8 cellular contexts compared by ENCODE assay signal in genomic region chr16:3431779-3432219, GRCh38. TPM values are rescaled to one million over a fixed set of nuclear protein-coding genes. Genes with fewer than 3 reads are reported as not detected.
A peak's percentile ranks its signal among the peaks of the same experiment; 100 is the strongest.
DNase-seq lines count a peak whose midpoint lies in the region; ATAC-seq, FAIRE-seq and TF ChIP-seq lines count a peak whose summit lies in the region.

No MANE protein-coding gene starts in this region.

- H4K20me1 ChIP-seq in BLaER1 treated with 17β-estradiol and CSF1 and Interleukin-3, amounts not matched to agents 10 nM and 100 nM, result no peaks in the 10 kb centered on the region
- no peaks in the 10 kb centered on the region for H4K20me1 ChIP-seq in K562 (replicated peaks; ENCODE audit: control insufficient read depth, insufficient read depth, low read length)

- CTCF ChIA-PET in K562 (lab: Yijun Ruan, JAX; ENCODE audit: low intra/inter-chr PET ratio), result no interaction called here

- no peak overlapping the region for H3K4me3 Mint-ChIP-seq in T-helper 2 cell treated with Interferon-gamma antibody and Interleukin-4, amounts not matched to agents 5 μg/mL and 100 μg/mL, for 36 hours
- H3K4me3 Mint-ChIP-seq in natural killer cell, result peak overlapping the region; percentile 76

- POLR2A ChIA-PET in K562 (lab: Yijun Ruan, JAX), result interaction anchor here (0.6 kb wide), 1 partner anchor 22 kb away, joined by 3 read pairs; no protein-coding TSS in a partner anchor

- peaks cover 17% of the 10 kb centered on the region for H3K9me3 Mint-ChIP-seq in T-helper 2 cell treated with Interferon-gamma antibody and Interleukin-4, amounts not matched to agents 5 μg/mL and 100 μg/mL, for 36 hours
- peaks cover 0 to 3% of the 10 kb centered on the region in 2 donors for H3K9me3 Mint-ChIP-seq in natural killer cell

- H3K9ac ChIP-seq in BLaER1 treated with 17β-estradiol and CSF1 and Interleukin-3, amounts not matched to agents 10 nM and 100 nM, result peak overlapping the region in 4 of 11 experiments; percentile 11 to 44 (median 33); a peak in 5 of 22 replicates
- no peak overlapping the region for H3K9ac ChIP-seq in K562 (ENCODE audit: insufficient read depth in 1 of 2, low read depth in 2 of 2, low read length in 2 of 2)

- TF ChIP-seq EP300 in K562 (IDR thresholded peaks at IDR 0.05; ENCODE audit: low read length), result no peak

- peaks cover 4 to 16% (median 9%) of the 10 kb centered on the region in 10 experiments; a peak in 11 of 20 replicates for H3K4me1 ChIP-seq in BLaER1 treated with 17β-estradiol and CSF1 and Interleukin-3, amounts not matched to agents 10 nM and 100 nM
- H3K4me1 ChIP-seq in K562 (replicated peaks in 1 of 2; ENCODE audit: control insufficient read depth in 2 of 2, insufficient read depth in 2 of 2, low read length in 2 of 2) (peaks cover 0 to 6% of the 10 kb centered on the region in 2 experiments; a peak in 2 of 5 replicates), thymus (ENCODE audit: control insufficient read depth, insufficient read depth, low read length) (no peaks in the 10 kb centered on the region)

- ATAC-seq in K562, result peak; percentile 93
- ATAC-seq in natural killer cell, result peak; percentile 87 to 95 (median 90)
- ATAC-seq in HG03175 (IDR thresholded peaks at IDR 0.05; ENCODE audit: unreplicated experiment), result no peak
- ATAC-seq in HG03442 (IDR thresholded peaks at IDR 0.05; ENCODE audit: unreplicated experiment), result no peak
- ATAC-seq in GM19467 (IDR thresholded peaks at IDR 0.05; ENCODE audit: unreplicated experiment), result no peak

- H3K4me1 Mint-ChIP-seq in T-helper 2 cell treated with Interferon-gamma antibody and Interleukin-4, amounts not matched to agents 5 μg/mL and 100 μg/mL, for 36 hours (ENCODE audit: low read depth), result peaks cover 9% of the 10 kb centered on the region
- peaks cover 9 to 17% of the 10 kb centered on the region in 2 donors for H3K4me1 Mint-ChIP-seq in natural killer cell

- H3K27ac ChIP-seq in BLaER1 treated with 17β-estradiol and CSF1 and Interleukin-3, amounts not matched to agents 10 nM and 100 nM, result peak overlapping the region; percentile 23 to 69 (median 66); a peak in 19 of 22 replicates
- H3K27ac ChIP-seq in K562 (ENCODE audit: extremely low read depth, low read depth, low read length), result no peak overlapping the region; the same call in 2 of the 3 replicates
- H3K27ac ChIP-seq in thymus (ENCODE audit: low read depth), result no peak overlapping the region

- no TSS peak for BruUV-seq in K562 (replicated peaks; lab: Mats Ljungman, UMichigan)

- H3K4me2 ChIP-seq in BLaER1 treated with 17β-estradiol and CSF1 and Interleukin-3, amounts not matched to agents 10 nM and 100 nM, result peak overlapping the region; percentile 25 to 64 (median 49); a peak in 20 of 22 replicates
- H3K4me2 ChIP-seq in K562 (ENCODE audit: insufficient read depth, low read length), result peak overlapping the region; percentile 84

- WGBS in K562 (ENCODE audit: insufficient coverage, low coverage, missing lambda C conversion rate), result 29% methylated on average over 25 of the region's 26 CpGs
- WGBS in thymus, result 66% methylated on average over 26 of the region's 26 CpGs

- H3K9me1 ChIP-seq in K562 (ENCODE audit: control insufficient read depth, insufficient read depth, low read length), result no peaks in the 10 kb centered on the region

- no peaks in the 10 kb centered on the region for H3K79me2 ChIP-seq in K562 (ENCODE audit: control insufficient read depth, insufficient read depth, low read length)

- H3K4me3 ChIP-seq in BLaER1 treated with 17β-estradiol and CSF1 and Interleukin-3, amounts not matched to agents 10 nM and 100 nM, result peak overlapping the region in 9 of 10 experiments; percentile 11 to 46 (median 35); a peak in 13 of 20 replicates
- H3K4me3 ChIP-seq in K562 (peak overlapping the region; percentile 29), thymus (ENCODE audit: low read length) (peak overlapping the region; percentile 8)

- in situ Hi-C loops in K562 (cut with MboI), result no loop called here

- H3K9me3 ChIP-seq in BLaER1 treated with 17β-estradiol and CSF1 and Interleukin-3, amounts not matched to agents 10 nM and 100 nM (replicated peaks in 1 of 11), result peaks cover 29 to 80% (median 51%) of the 10 kb centered on the region in 11 experiments
- H3K9me3 ChIP-seq in K562 (replicated peaks; ENCODE audit: control insufficient read depth, insufficient read depth, low read depth, low read length) (peaks cover 2% of the 10 kb centered on the region; the same call in 1 of the 2 replicates), thymus (ENCODE audit: control insufficient read depth) (peaks cover 3% of the 10 kb centered on the region)

- peak overlapping the region; percentile 92 for H2AFZ ChIP-seq in K562 (ENCODE audit: low read depth, low read length)

- peak; percentile 15 for DNase-seq in T-helper 2 cell treated with Interferon-gamma antibody and Interleukin-4, amounts not matched to agents 5 μg/mL and 100 μg/mL, for 36 hours (ENCODE audit: low spot score)
- DNase-seq in K562 (ENCODE audit: extremely low read depth in 1 of 4, low spot score in 3 of 4), result peak; percentile 56 to 72 (median 64)
- peak; percentile 46 for DNase-seq in natural killer cell

- no peaks in the 10 kb centered on the region for H3K27me3 Mint-ChIP-seq in T-helper 2 cell treated with Interferon-gamma antibody and Interleukin-4, amounts not matched to agents 5 μg/mL and 100 μg/mL, for 36 hours (ENCODE audit: low read depth)
- no peaks in the 10 kb centered on the region for H3K27me3 Mint-ChIP-seq in natural killer cell (ENCODE audit: low read depth in 2 of 2)

- no peak for TF ChIP-seq RAD21 in K562 (CRISPR knock-in tag; conservative IDR thresholded peaks at IDR 0.05 in 1 of 2, IDR thresholded peaks at IDR 0.05 in 1 of 2)

- no peaks in the 10 kb centered on the region for H3K27me3 ChIP-seq in BLaER1 treated with 17β-estradiol and CSF1 and Interleukin-3, amounts not matched to agents 10 nM and 100 nM
- H3K27me3 ChIP-seq in K562 (ENCODE audit: control insufficient read depth in 2 of 2, insufficient read depth in 2 of 2, low read length in 2 of 2) (peaks cover 0 to 9% of the 10 kb centered on the region in 2 experiments; a peak in 3 of 5 replicates), thymus (ENCODE audit: control insufficient read depth, insufficient read depth) (no peaks in the 10 kb centered on the region)

- intact Hi-C loops in K562 (cut with micrococcal nuclease) (no loop called here), natural killer cell (cut with micrococcal nuclease) (no loop called here)

- TF ChIP-seq POLR2A in K562 (conservative IDR thresholded peaks at IDR 0.05), result no peak

- H3K36me3 Mint-ChIP-seq in T-helper 2 cell treated with Interferon-gamma antibody and Interleukin-4, amounts not matched to agents 5 μg/mL and 100 μg/mL, for 36 hours (ENCODE audit: low read depth), result peaks cover 42% of the 10 kb centered on the region
- peaks cover 6% of the 10 kb centered on the region for H3K36me3 Mint-ChIP-seq in natural killer cell

- peak overlapping the region; percentile 36 for H3K27ac Mint-ChIP-seq in T-helper 2 cell treated with Interferon-gamma antibody and Interleukin-4, amounts not matched to agents 5 μg/mL and 100 μg/mL, for 36 hours
- H3K27ac Mint-ChIP-seq in natural killer cell, result peak overlapping the region; percentile 72 to 78

- H3K36me3 ChIP-seq in BLaER1 treated with 17β-estradiol and CSF1 and Interleukin-3, amounts not matched to agents 10 nM and 100 nM, result peaks cover 18 to 60% (median 30%) of the 10 kb centered on the region in 11 experiments; a peak in 21 of 22 replicates
- H3K36me3 ChIP-seq in K562 (ENCODE audit: control insufficient read depth, insufficient read depth, low read length), result no peaks in the 10 kb centered on the region
- no peaks in the 10 kb centered on the region for H3K36me3 ChIP-seq in thymus (ENCODE audit: control insufficient read depth, insufficient read depth)

- TF ChIP-seq CTCF in K562 (IDR thresholded peaks at IDR 0.05 in 2 of 3, conservative IDR thresholded peaks at IDR 0.05 in 1 of 3; ENCODE audit: insufficient read depth in 2 of 3, low read depth in 1 of 3, low read length in 3 of 3), result no peak
- TF ChIP-seq CTCF in natural killer cell (IDR thresholded peaks at IDR 0.05), result no peak

- FAIRE-seq in K562 (lab: Jason Lieb, UNC), result peak; percentile 32

RNA-seq across cellular contexts. Expression of gene ZNF597, which starts 11.5 kb away (rescaled TPM):
- 0.67 and 1.7 TPM in 2 replicates for total RNA-seq in K562 (2011; cell fraction: chromatin; rRNA removed; ENCODE audit: low replicate concordance)
- total RNA-seq in K562 (2011; cell fraction: nucleolus; rRNA removed), result 0.53 and 0.67 TPM in 2 replicates
- total RNA-seq in K562 (2011; cell fraction: nucleoplasm; rRNA removed), result 0.95 and 1.5 TPM in 2 replicates
- total RNA-seq in K562 (2014; rRNA removed) (0.20 and 0.68 TPM in 2 replicates), K562 (2014; rRNA removed; fragmentation: Illumina TruSeq; extraction: Trizol) (0.58 and 0.70 TPM in 2 replicates), K562 (2015; rRNA removed; fragmentation: Illumina TruSeq; extraction: Trizol) (0.57 and 0.62 TPM in 2 replicates), K562 (2021) (0.36 and 0.42 TPM in 2 replicates), natural killer cell (1 to 10 TPM; 1.8 to 3.5 (median 2.8) TPM)
- polyA plus RNA-seq in K562 (2011; rRNA removed) (0.17 and 0.57 TPM in 2 replicates), K562 (2014; fragmentation: Illumina TruSeq; extraction: Trizol) (0.29 and 0.43 TPM in 2 replicates), K562 (2014; fragmentation: Nextera tagmentation; extraction: Ambion mirVana) (under 1 TPM; 0.14 to 0.31 TPM), K562 (2014; rRNA removed) (0.32 and 0.34 TPM in 2 replicates), thymus (2.3 TPM)
- polyA plus RNA-seq in K562 (2011; cell fraction: cytosol; rRNA removed), result 0.03 and 0.22 TPM in 2 replicates
- 0.27 and 0.73 TPM in 2 replicates for polyA plus RNA-seq in K562 (2011; cell fraction: nucleus; rRNA removed)
- 0.29 and 0.30 TPM in 2 replicates for polyA plus RNA-seq in K562 (2012)
- 0.32 and 1.0 TPM in 2 replicates for polyA minus RNA-seq in K562 (2011; rRNA and poly(A)+ RNA removed)
- polyA minus RNA-seq in K562 (2011; cell fraction: cytosol; rRNA and poly(A)+ RNA removed), result 0.18 and 0.19 TPM in 2 replicates
- 0.13 and 0.89 TPM in 2 replicates for polyA minus RNA-seq in K562 (2011; cell fraction: nucleus; rRNA and poly(A)+ RNA removed)

RNA-seq across cellular contexts. Expression of gene NAA60, which starts 11.7 kb away (rescaled TPM):
- 23.6 and 31.0 TPM in 2 replicates for total RNA-seq in K562 (2011; cell fraction: chromatin; rRNA removed; ENCODE audit: low replicate concordance)
- total RNA-seq in K562 (2011; cell fraction: nucleolus; rRNA removed), result 14.6 and 17.7 TPM in 2 replicates
- total RNA-seq in K562 (2011; cell fraction: nucleoplasm; rRNA removed), result 16.4 and 21.2 TPM in 2 replicates
- total RNA-seq in K562 (2014; rRNA removed), result 9.5 and 13.7 TPM in 2 replicates
- total RNA-seq in K562 (2014; rRNA removed; fragmentation: Illumina TruSeq; extraction: Trizol), result 9.7 and 13.8 TPM in 2 replicates
- 10.3 and 11.9 TPM in 2 replicates for total RNA-seq in K562 (2015; rRNA removed; fragmentation: Illumina TruSeq; extraction: Trizol)
- 34.4 and 35.4 TPM in 2 replicates for total RNA-seq in K562 (2021)
- polyA plus RNA-seq in K562 (2011; rRNA removed), result 16.0 and 17.2 TPM in 2 replicates
- 13.5 and 27.6 TPM in 2 replicates for polyA plus RNA-seq in K562 (2011; cell fraction: cytosol; rRNA removed)
- 13.9 and 22.0 TPM in 2 replicates for polyA plus RNA-seq in K562 (2011; cell fraction: nucleus; rRNA removed)
- 28.6 and 41.3 TPM in 2 replicates for polyA plus RNA-seq in K562 (2012)
- polyA plus RNA-seq in K562 (2014; fragmentation: Illumina TruSeq; extraction: Trizol), result 41.8 and 49.4 TPM in 2 replicates
- 1 to 10 TPM; 2.1 to 2.3 TPM for polyA plus RNA-seq in K562 (2014; fragmentation: Nextera tagmentation; extraction: Ambion mirVana)
- 21.6 and 25.1 TPM in 2 replicates for polyA plus RNA-seq in K562 (2014; rRNA removed)
- 13.7 and 14.0 TPM in 2 replicates for polyA minus RNA-seq in K562 (2011; rRNA and poly(A)+ RNA removed)
- polyA minus RNA-seq in K562 (2011; cell fraction: cytosol; rRNA and poly(A)+ RNA removed), result 15.2 and 15.6 TPM in 2 replicates
- polyA minus RNA-seq in K562 (2011; cell fraction: nucleus; rRNA and poly(A)+ RNA removed), result 5.9 and 8.3 TPM in 2 replicates
- total RNA-seq in natural killer cell, result 10 to 100 TPM; 45.1 to 69.0 (median 58.9) TPM
- 36.0 TPM for polyA plus RNA-seq in thymus

RNA-seq across cellular contexts. Expression of gene ZNF174, which starts 30.8 kb away (rescaled TPM):
- 20.1 and 25.2 TPM in 2 replicates for total RNA-seq in K562 (2011; cell fraction: chromatin; rRNA removed; ENCODE audit: low replicate concordance)
- 18.3 and 21.2 TPM in 2 replicates for total RNA-seq in K562 (2011; cell fraction: nucleolus; rRNA removed)
- total RNA-seq in K562 (2011; cell fraction: nucleoplasm; rRNA removed), result 14.8 and 19.4 TPM in 2 replicates
- total RNA-seq in K562 (2014; rRNA removed) (13.7 and 16.3 TPM in 2 replicates), K562 (2014; rRNA removed; fragmentation: Illumina TruSeq; extraction: Trizol) (10.0 TPM in 2 replicates), K562 (2015; rRNA removed; fragmentation: Illumina TruSeq; extraction: Trizol) (11.5 and 12.5 TPM in 2 replicates), K562 (2021) (11.2 and 12.4 TPM in 2 replicates), natural killer cell (1 to 10 TPM; 3.5 to 9.0 (median 7.5) TPM)
- polyA plus RNA-seq in K562 (2011; rRNA removed) (13.3 and 14.5 TPM in 2 replicates), K562 (2014; fragmentation: Illumina TruSeq; extraction: Trizol) (14.9 and 19.1 TPM in 2 replicates), K562 (2014; fragmentation: Nextera tagmentation; extraction: Ambion mirVana) (1 to 10 TPM; 5.1 to 8.3 TPM), K562 (2014; rRNA removed) (12.4 and 13.1 TPM in 2 replicates), thymus (7.0 TPM)
- polyA plus RNA-seq in K562 (2011; cell fraction: cytosol; rRNA removed), result 9.0 and 10.8 TPM in 2 replicates
- polyA plus RNA-seq in K562 (2011; cell fraction: nucleus; rRNA removed), result 23.0 and 23.8 TPM in 2 replicates
- polyA plus RNA-seq in K562 (2012), result 9.4 and 13.7 TPM in 2 replicates
- 5.3 and 7.0 TPM in 2 replicates for polyA minus RNA-seq in K562 (2011; rRNA and poly(A)+ RNA removed)
- 5.5 and 6.1 TPM in 2 replicates for polyA minus RNA-seq in K562 (2011; cell fraction: cytosol; rRNA and poly(A)+ RNA removed)
- 10.0 and 14.0 TPM in 2 replicates for polyA minus RNA-seq in K562 (2011; cell fraction: nucleus; rRNA and poly(A)+ RNA removed)

RNA-seq across cellular contexts. Expression of gene ZSCAN32, which starts 31.0 kb away (rescaled TPM):
- total RNA-seq in K562 (2011; cell fraction: chromatin; rRNA removed; ENCODE audit: low replicate concordance), result 39.5 and 41.5 TPM in 2 replicates
- 21.5 and 22.1 TPM in 2 replicates for total RNA-seq in K562 (2011; cell fraction: nucleolus; rRNA removed)
- 24.3 and 25.0 TPM in 2 replicates for total RNA-seq in K562 (2011; cell fraction: nucleoplasm; rRNA removed)
- total RNA-seq in K562 (2014; rRNA removed) (14.6 and 16.3 TPM in 2 replicates), K562 (2014; rRNA removed; fragmentation: Illumina TruSeq; extraction: Trizol) (21.1 and 21.3 TPM in 2 replicates), K562 (2015; rRNA removed; fragmentation: Illumina TruSeq; extraction: Trizol) (16.6 and 17.9 TPM in 2 replicates), K562 (2021) (16.5 TPM in 2 replicates), natural killer cell (10 to 100 TPM in 2 of 3 donors, 1 to 10 TPM in 1; 7.5 to 14.2 (median 14.1) TPM)
- polyA plus RNA-seq in K562 (2011; rRNA removed) (28.5 and 29.4 TPM in 2 replicates), K562 (2014; fragmentation: Illumina TruSeq; extraction: Trizol) (22.6 and 26.1 TPM in 2 replicates), K562 (2014; fragmentation: Nextera tagmentation; extraction: Ambion mirVana) (10 to 100 TPM; 16.0 to 24.6 TPM), K562 (2014; rRNA removed) (18.4 and 19.2 TPM in 2 replicates), thymus (16.3 TPM)
- polyA plus RNA-seq in K562 (2011; cell fraction: cytosol; rRNA removed), result 17.9 and 18.3 TPM in 2 replicates
- polyA plus RNA-seq in K562 (2011; cell fraction: nucleus; rRNA removed), result 32.4 and 37.3 TPM in 2 replicates
- polyA plus RNA-seq in K562 (2012), result 11.6 and 20.5 TPM in 2 replicates
- 20.5 and 21.2 TPM in 2 replicates for polyA minus RNA-seq in K562 (2011; rRNA and poly(A)+ RNA removed)
- polyA minus RNA-seq in K562 (2011; cell fraction: cytosol; rRNA and poly(A)+ RNA removed), result 6.0 and 10.7 TPM in 2 replicates
- polyA minus RNA-seq in K562 (2011; cell fraction: nucleus; rRNA and poly(A)+ RNA removed), result 8.8 and 13.7 TPM in 2 replicates

Comparison
In these comparisons a context has a peak if more than half of its experiments do, and no peak if none do; other contexts are left out.
1. H3K27ac ChIP-seq: peak in BLaER1 treated with 17β-estradiol and CSF1 and Interleukin-3, amounts not matched to agents 10 nM and 100 nM (11 of 11); none in K562 (single experiment) and thymus (single experiment).
2. ATAC-seq: peak in K562 (single experiment) and natural killer cell (3 of 3); none in HG03175 (single experiment), HG03442 (single experiment) and GM19467 (single experiment).
3. Peak in every context shown above with its lines, with median percentiles within 50 percentile points of each other: H3K4me3 ChIP-seq and DNase-seq.